Comparison of ENCODE assay signal across 8 cellular contexts in genomic region chr1:206686486-206687249, GRCh38. TPM values are rescaled to one million over a fixed set of nuclear protein-coding genes. Genes with fewer than 3 reads are reported as not detected.
A peak's percentile ranks its signal among the peaks of the same experiment; 100 is the strongest.
DNase-seq lines count a peak whose midpoint lies in the region; ATAC-seq and TF ChIP-seq lines count a peak whose summit lies in the region.

No MANE protein-coding gene starts in this region.

- no peaks in the 10 kb centered on the region for H3K9me3 ChIP-seq in MG63
- no peaks in the 10 kb centered on the region for H3K9me3 ChIP-seq in breast epithelium
- H3K9me3 ChIP-seq in mucosa of rectum (ENCODE audit: control insufficient read depth in 2 of 2, low read length in 2 of 2), result no peaks in the 10 kb centered on the region

- H3K36me3 ChIP-seq in MG63, result no peaks in the 10 kb centered on the region
- H3K36me3 ChIP-seq in breast epithelium, result no peaks in the 10 kb centered on the region
- no peaks in the 10 kb centered on the region for H3K36me3 ChIP-seq in mucosa of rectum (ENCODE audit: control insufficient read depth in 2 of 2, insufficient read depth in 2 of 2, low read length in 2 of 2)

- H3K27ac ChIP-seq in breast epithelium, result peak overlapping the region; percentile 97 to 100
- peak overlapping the region; percentile 92 to 93 for H3K27ac ChIP-seq in mucosa of rectum (ENCODE audit: low read depth in 2 of 2, low read length in 2 of 2)

- peak overlapping the region; percentile 86 to 94 for H3K9ac ChIP-seq in mucosa of rectum (ENCODE audit: low read depth in 1 of 2, low read length in 2 of 2)

- H3K27me3 ChIP-seq in MG63 (peaks cover 9% of the 10 kb centered on the region; the same call in 1 of the 2 replicates), breast epithelium (no peaks in the 10 kb centered on the region), mucosa of rectum (ENCODE audit: control insufficient read depth in 2 of 2, insufficient read depth in 2 of 2, low read length in 2 of 2) (no peaks in the 10 kb centered on the region)

- TF ChIP-seq POLR2A in breast epithelium (IDR thresholded peaks at IDR 0.05), result no peak

- intact Hi-C loops in breast epithelium (cut with DNase I; ENCODE audit: low total_unique reads), result no loop called here

- H3K4me3 ChIP-seq in MG63 (peak overlapping the region; percentile 90), breast epithelium (peak overlapping the region; percentile 75 to 76 (median 76)), mucosa of rectum (ENCODE audit: low read length in 2 of 2) (peak overlapping the region; percentile 79 to 95)

- peaks cover 0 to 26% of the 10 kb centered on the region in 2 donors for H3K4me1 ChIP-seq in breast epithelium
- peaks cover 30 to 33% of the 10 kb centered on the region in 2 donors for H3K4me1 ChIP-seq in mucosa of rectum (ENCODE audit: control insufficient read depth in 2 of 2, insufficient read depth in 2 of 2, low read length in 2 of 2)

- ATAC-seq in HG03280 (IDR thresholded peaks at IDR 0.05; ENCODE audit: unreplicated experiment), result no peak

- peak; percentile 20 for DNase-seq in activated CD4-positive, alpha-beta T cell treated with anti-CD3 and anti-CD28 coated beads for 48 hours
- no peak for DNase-seq in activated CD4-positive, alpha-beta T cell treated with anti-CD3 and anti-CD28 coated beads, Interleukin-2, amount 50 U/mL, for 4 hours
- no peak for DNase-seq in MG63
- DNase-seq in breast epithelium (ENCODE audit: low spot score in 2 of 2), result no peak
- DNase-seq in islet precursor cell, result no peak
- DNase-seq in HPDE6-E6E7 (ENCODE audit: extremely low spot score), result no peak

- TF ChIP-seq CTCF in breast epithelium (IDR thresholded peaks at IDR 0.05), result no peak

RNA-seq across cellular contexts. Expression of gene MAPKAPK2, which starts 2.0 kb away (rescaled TPM):
- 28.1 and 32.3 TPM in 2 replicates for total RNA-seq in MG63 (2014; rRNA removed; shearing (Covaris generic); ENCODE audit: low replicate concordance)
- 10 to 100 TPM; 47.4 to 69.2 (median 67.2) TPM for total RNA-seq in breast epithelium

RNA-seq across cellular contexts. Expression of gene DYRK3, which starts 51.3 kb away (rescaled TPM):
- total RNA-seq in MG63 (2014; rRNA removed; shearing (Covaris generic); ENCODE audit: low replicate concordance), result 19.3 and 20.2 TPM in 2 replicates
- total RNA-seq in breast epithelium, result 10 to 100 TPM in 2 of 3 donors, 1 to 10 TPM in 1; 7.8 to 39.4 (median 14.1) TPM
